ENCODE assay signal across 6 cellular contexts in the genomic region with DNA sequence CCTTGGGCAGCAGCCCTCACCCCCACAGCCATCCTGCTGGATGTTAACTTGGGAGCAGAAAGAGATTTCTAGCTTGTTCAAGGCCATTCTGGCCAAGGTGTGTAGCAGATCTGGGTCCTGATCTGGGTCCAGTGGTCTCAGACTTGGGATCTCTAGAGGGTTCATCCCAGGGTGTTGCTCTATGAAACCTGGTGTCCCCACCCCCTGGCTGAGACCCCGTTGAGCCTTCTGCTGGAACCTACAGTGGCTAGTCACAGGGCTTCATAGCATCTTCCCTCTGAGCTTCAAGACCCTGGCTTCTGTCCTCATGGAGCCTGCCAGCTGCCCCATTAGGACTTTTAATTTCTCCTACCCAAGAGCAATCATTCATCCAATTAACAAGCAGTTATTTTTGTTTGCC.
"Had no signal": no experiment of that assay in that cellular context is flagged by ENCODE, and none has a peak within 500 bp of the region (broad histone marks: within the 10 kb centered on the region; RNA-seq: fewer than 3 reads in every experiment).

No MANE protein-coding gene starts in this region.

- ATAC-seq: GM23338, K562 had no signal

- H3K4me3 ChIP-seq: GM23338, K562 had no signal

- H3K4me3 Mint-ChIP-seq: GM23338, H9 had no signal

- DNase-seq: H9, HCEC 1CT, IMR-90, KG1 had no signal

- H3K27ac Mint-ChIP-seq: GM23338, H9 had no signal

- H3K9me3 Mint-ChIP-seq: GM23338, H9 had no signal
